ENCODE assay signal across 1 cellular context in the genomic region with DNA sequence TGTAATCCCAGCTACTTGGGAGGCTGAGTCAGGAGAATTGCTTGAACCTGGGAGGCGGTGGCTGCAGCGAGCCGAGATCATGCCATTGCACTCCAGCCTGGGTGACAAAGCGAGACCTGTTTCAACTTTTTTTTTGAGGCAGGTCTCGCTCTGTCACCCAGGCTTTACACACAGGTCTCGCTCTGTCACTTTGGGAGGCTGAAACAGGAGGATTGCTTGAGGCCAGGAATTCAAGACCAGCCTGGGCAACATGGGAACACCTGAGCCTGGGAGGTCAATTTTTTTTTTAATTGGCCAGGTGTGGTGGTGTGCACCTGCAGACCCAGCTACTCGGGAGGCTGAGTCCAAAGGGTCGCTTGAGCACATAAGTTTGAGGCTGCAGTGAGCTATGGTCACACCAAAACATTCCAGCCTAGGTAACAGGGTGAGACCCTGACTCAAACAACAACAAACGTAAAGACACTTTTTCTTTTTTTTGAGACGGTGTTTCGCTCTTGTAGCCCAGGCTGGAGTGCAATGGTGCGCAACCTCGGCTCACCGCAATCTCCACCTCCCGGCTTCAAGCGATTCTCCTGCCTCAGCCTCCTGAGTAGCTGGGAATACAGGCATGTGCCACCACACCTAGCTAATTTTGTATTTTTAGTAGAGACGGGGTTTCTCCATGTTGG.
TF ChIP-seq lines count a peak whose summit lies in the region.

No MANE protein-coding gene starts in this region.

TF ChIP-seq in HCT116, 20 proteins besides CTCF, POLR2A, EP300 and RAD21:
- 0 out of 2 replicates have a peak, but pooled peaks have one; percentile 29 for TF ChIP-seq POLR2AphosphoS5 (IDR thresholded peaks at IDR 0.05; ENCODE audit: low read depth, low read length)
